In the genomic region with DNA sequence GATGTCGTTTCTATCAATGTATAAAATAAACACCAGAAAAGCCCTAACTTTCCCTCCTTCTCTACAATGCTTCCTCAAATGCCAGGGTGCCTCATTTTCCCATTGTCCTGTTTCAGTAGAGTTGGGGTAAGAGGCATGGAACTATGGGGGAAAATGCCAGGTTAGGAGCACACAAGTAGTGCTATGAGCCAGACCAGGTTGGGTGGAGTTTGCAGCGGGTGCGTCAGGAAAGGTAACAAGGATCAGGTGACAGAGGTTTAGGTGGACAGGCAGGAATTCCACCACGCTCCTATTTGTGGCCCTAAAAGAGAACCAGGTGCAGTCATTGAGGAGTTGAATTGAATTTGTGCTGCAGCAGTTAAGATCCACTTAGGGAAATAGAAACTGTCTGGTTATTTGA, we compare ENCODE assay signal across 10 cellular contexts. TPM values are rescaled to one million over a fixed set of nuclear protein-coding genes. Genes with fewer than 3 reads are reported as not detected.
A peak's percentile ranks its signal among the peaks of the same experiment; 100 is the strongest.
DNase-seq lines count a peak whose midpoint lies in the region; ATAC-seq and TF ChIP-seq lines count a peak whose summit lies in the region.
"Had no signal": no experiment of that assay in that cellular context is flagged by ENCODE, and none has a peak within 500 bp of the region (broad histone marks: within the 10 kb centered on the region; RNA-seq: fewer than 3 reads in every experiment).

No MANE protein-coding gene starts in this region.

- H3K27ac Mint-ChIP-seq in activated CD8-positive, alpha-beta memory T cell treated with anti-CD3 and anti-CD28 coated beads, Interleukin-2, amount 10 ng/mL, durations not matched to agents 7 days and 5 days: peak overlapping the region; percentile 82

- H3K4me1 ChIP-seq in RWPE2 (ENCODE audit: insufficient read depth, poor library complexity, severe bottlenecking) (peaks cover 7% of the 10 kb centered on the region), hepatocyte (ENCODE audit: insufficient read depth) (no peaks in the 10 kb centered on the region), suprapubic skin (no peaks in the 10 kb centered on the region), body of pancreas (no peaks in the 10 kb centered on the region)

- no peaks in the 10 kb centered on the region for H3K79me2 ChIP-seq in hepatocyte

- no peak overlapping the region for H3K4me2 ChIP-seq in hepatocyte

- H3K36me3 Mint-ChIP-seq in activated CD8-positive, alpha-beta memory T cell treated with anti-CD3 and anti-CD28 coated beads, Interleukin-2, amount 10 ng/mL, durations not matched to agents 7 days and 5 days: peaks cover 61% of the 10 kb centered on the region

- peaks cover 69% of the 10 kb centered on the region for H3K4me1 Mint-ChIP-seq in activated CD8-positive, alpha-beta memory T cell treated with anti-CD3 and anti-CD28 coated beads, Interleukin-2, amount 10 ng/mL, durations not matched to agents 7 days and 5 days

- no peak overlapping the region for H3K4me3 ChIP-seq in RWPE2 (ENCODE audit: severe bottlenecking)
- H3K4me3 ChIP-seq in hepatocyte: no peak overlapping the region
- H3K4me3 ChIP-seq in suprapubic skin: no peak overlapping the region
- no peak overlapping the region for H3K4me3 ChIP-seq in body of pancreas

- TF ChIP-seq CTCF in RWPE2 (IDR thresholded peaks at IDR 0.05; ENCODE audit: poor library complexity, severe bottlenecking) (no peak), hepatocyte (IDR thresholded peaks at IDR 0.05; ENCODE audit: poor library complexity) (no peak), suprapubic skin (IDR thresholded peaks at IDR 0.05) (no peak), body of pancreas (IDR thresholded peaks at IDR 0.05) (no peak)

- TF ChIP-seq EP300 in suprapubic skin (IDR thresholded peaks at IDR 0.05): no peak

- H3K36me3 ChIP-seq in RWPE2 (ENCODE audit: low read depth) (no peaks in the 10 kb centered on the region), hepatocyte (replicated peaks; ENCODE audit: insufficient read depth, low read depth) (no peaks in the 10 kb centered on the region), suprapubic skin (no peaks in the 10 kb centered on the region), body of pancreas (replicated peaks in 1 of 2; ENCODE audit: insufficient read depth in 1 of 2, low read depth in 2 of 2) (no peaks in the 10 kb centered on the region)

- no peak for DNase-seq in activated CD8-positive, alpha-beta memory T cell treated with anti-CD3 and anti-CD28 coated beads, Interleukin-2, amount 10 ng/mL, durations not matched to agents 7 days and 5 days
- no peak for DNase-seq in activated CD8-positive, alpha-beta memory T cell treated with anti-CD3 and anti-CD28 coated beads, Interleukin-2, amount 50 U/mL, for 4 hours
- no peak for DNase-seq in RWPE2 (ENCODE audit: low spot score)
- DNase-seq in hepatocyte (ENCODE audit: low spot score): no peak
- DNase-seq in suprapubic skin (ENCODE audit: low spot score in 2 of 2): no peak
- DNase-seq in body of pancreas: no peak
- DNase-seq in HuH-7 (ENCODE audit: low spot score): no peak
- DNase-seq: NCI-H2081, SHP77 had no signal

- H2AFZ ChIP-seq in hepatocyte: no peak overlapping the region

- no peaks in the 10 kb centered on the region for H4K20me1 ChIP-seq in hepatocyte (ENCODE audit: insufficient read depth, poor library complexity, severe bottlenecking)

- ATAC-seq in activated CD8-positive, alpha-beta memory T cell treated with anti-CD3 and anti-CD28 coated beads, Interleukin-2, amount 10 ng/mL, durations not matched to agents 7 days and 5 days: no peak
- ATAC-seq in RWPE2 (ENCODE audit: low read depth) (peak; percentile 35; the same call in 1 of the 3 replicates), body of pancreas (no peak), GM21423 (IDR thresholded peaks at IDR 0.05; ENCODE audit: unreplicated experiment) (no peak)

- no peaks in the 10 kb centered on the region for H3K27me3 ChIP-seq in RWPE2 (ENCODE audit: insufficient read depth, poor library complexity, severe bottlenecking)
- no peaks in the 10 kb centered on the region for H3K27me3 ChIP-seq in hepatocyte
- H3K27me3 ChIP-seq in suprapubic skin: no peaks in the 10 kb centered on the region
- no peaks in the 10 kb centered on the region for H3K27me3 ChIP-seq in body of pancreas

- H3K27ac ChIP-seq in RWPE2 (ENCODE audit: poor library complexity, severe bottlenecking): no peak overlapping the region
- peak overlapping the region; percentile 36 for H3K27ac ChIP-seq in hepatocyte
- peak overlapping the region; percentile 37 for H3K27ac ChIP-seq in suprapubic skin
- H3K27ac ChIP-seq in body of pancreas: peak overlapping the region in 1 of 4 donors; percentile 14

- CTCF ChIA-PET in activated CD8-positive, alpha-beta memory T cell treated with anti-CD3 and anti-CD28 coated beads, Interleukin-2, amount 10 ng/mL, durations not matched to agents 7 days and 5 days (lab: Charles Lee): interaction anchor here (0.9 to 3.0 kb wide), 5 partner anchors 15 to 467 kb away, joined by 3 to 10 read pairs (median 3); a partner anchor contains a TSS

- WGBS in hepatocyte (ENCODE audit: low lambda C conversion rate, missing lambda C conversion rate): 49% methylated on average over 4 of the region's 4 CpGs
- WGBS in suprapubic skin: 43% methylated on average over 4 of the region's 4 CpGs
- 61 to 65% methylated on average over 4 of the region's 4 CpGs for WGBS in body of pancreas, 2 donors

- H3K4me3 Mint-ChIP-seq in activated CD8-positive, alpha-beta memory T cell treated with anti-CD3 and anti-CD28 coated beads, Interleukin-2, amount 10 ng/mL, durations not matched to agents 7 days and 5 days: no peak overlapping the region

- intact Hi-C loops in body of pancreas (cut with DNase I): loop anchor here (10.0 kb wide), 1 partner anchor 472 kb away; no protein-coding TSS in a partner anchor

- no peak for TF ChIP-seq POLR2A in suprapubic skin (IDR thresholded peaks at IDR 0.05)
- no peak for TF ChIP-seq POLR2A in body of pancreas (IDR thresholded peaks at IDR 0.05)

- no peaks in the 10 kb centered on the region for H3K9me3 ChIP-seq in RWPE2 (ENCODE audit: severe bottlenecking)
- H3K9me3 ChIP-seq in hepatocyte (ENCODE audit: low read depth): no peaks in the 10 kb centered on the region
- no peaks in the 10 kb centered on the region for H3K9me3 ChIP-seq in suprapubic skin
- no peaks in the 10 kb centered on the region for H3K9me3 ChIP-seq in body of pancreas

- no peaks in the 10 kb centered on the region for H3K27me3 Mint-ChIP-seq in activated CD8-positive, alpha-beta memory T cell treated with anti-CD3 and anti-CD28 coated beads, Interleukin-2, amount 10 ng/mL, durations not matched to agents 7 days and 5 days

- H3K9me2 ChIP-seq in hepatocyte (replicated peaks; ENCODE audit: insufficient read depth): no peaks in the 10 kb centered on the region

- no peaks in the 10 kb centered on the region for H3K9me3 Mint-ChIP-seq in activated CD8-positive, alpha-beta memory T cell treated with anti-CD3 and anti-CD28 coated beads, Interleukin-2, amount 10 ng/mL, durations not matched to agents 7 days and 5 days (ENCODE audit: low read depth)

RNA-seq across cellular contexts. Expression of a gene that starts 36.5 kb away (rescaled TPM):
- total RNA-seq in activated CD8-positive, alpha-beta memory T cell treated with anti-CD3 and anti-CD28 coated beads, Interleukin-2, amount 10 ng/mL, durations not matched to agents 7 days and 5 days: 100 to 1,000 TPM; 106 to 112 TPM
- total RNA-seq in hepatocyte (1.4 and 1.7 TPM in 2 replicates), suprapubic skin (1 to 10 TPM; 2.8 to 5.1 (median 3.4) TPM), body of pancreas (1 to 10 TPM; 1.3 to 1.8 TPM)
- 1.5 and 3.1 TPM in 2 replicates for polyA plus RNA-seq in hepatocyte

RNA-seq across cellular contexts. Expression of a gene that starts 41.8 kb away (rescaled TPM):
- total RNA-seq in activated CD8-positive, alpha-beta memory T cell treated with anti-CD3 and anti-CD28 coated beads, Interleukin-2, amount 10 ng/mL, durations not matched to agents 7 days and 5 days: 100 to 1,000 TPM; 109 to 120 TPM
- total RNA-seq in hepatocyte: 81.4 and 82.6 TPM in 2 replicates
- polyA plus RNA-seq in hepatocyte: 180 and 219 TPM in 2 replicates
- total RNA-seq in suprapubic skin: 10 to 100 TPM; 27.5 to 63.8 (median 49.4) TPM
- 10 to 100 TPM; 36.1 to 39.2 TPM for total RNA-seq in body of pancreas

Comparison
In these comparisons a context has a peak if more than half of its experiments do, and no peak if none do; other contexts are left out.
1. RNA of a gene that starts 36.5 kb away (total RNA-seq): 106 to 112 TPM in activated CD8-positive, alpha-beta memory T cell treated with anti-CD3 and anti-CD28 coated beads, Interleukin-2, amount 10 ng/mL, durations not matched to agents 7 days and 5 days; 2.8 to 5.1 TPM in suprapubic skin, 1.3 to 1.8 TPM in body of pancreas and 1.4 to 1.7 TPM in hepatocyte; every median in the first group is over 10 times any median in the second.